In the genomic region with DNA sequence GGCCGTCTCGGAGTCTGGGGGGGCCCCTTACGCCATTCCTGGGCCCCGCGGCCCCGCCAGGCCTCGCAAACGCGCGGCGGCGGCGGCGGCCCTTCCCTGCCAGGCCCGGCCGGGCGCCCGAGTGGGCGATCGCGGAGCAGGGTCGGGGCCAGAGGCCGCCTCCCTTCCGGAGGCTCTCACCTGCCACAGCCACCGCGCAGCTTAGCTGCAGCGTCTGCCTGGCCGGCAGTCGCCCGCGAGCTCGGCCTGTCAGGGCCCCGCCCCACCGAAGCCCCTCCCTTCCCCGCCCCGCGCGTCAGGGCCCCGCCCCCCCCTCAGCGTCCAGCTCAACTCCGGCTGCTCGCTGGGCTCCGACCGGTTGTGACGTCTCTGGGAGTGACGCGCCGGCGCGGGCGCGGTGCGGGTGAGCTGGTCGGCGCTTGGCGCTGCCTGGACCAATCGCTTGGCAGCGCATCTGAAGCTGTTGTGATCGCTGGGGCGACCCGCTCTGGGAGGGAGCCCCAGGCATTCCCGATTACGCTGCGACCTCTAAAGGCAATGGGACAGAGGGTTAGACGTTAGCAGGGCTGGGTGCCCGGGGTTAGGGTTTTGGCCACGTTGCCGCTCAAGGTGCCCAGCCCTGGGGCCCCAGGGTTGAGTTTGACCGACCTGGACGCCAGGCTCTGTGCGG, we compare ENCODE assay signal across 1 cellular context.
TF ChIP-seq lines count a peak whose summit lies in the region.

A gene with protein sequence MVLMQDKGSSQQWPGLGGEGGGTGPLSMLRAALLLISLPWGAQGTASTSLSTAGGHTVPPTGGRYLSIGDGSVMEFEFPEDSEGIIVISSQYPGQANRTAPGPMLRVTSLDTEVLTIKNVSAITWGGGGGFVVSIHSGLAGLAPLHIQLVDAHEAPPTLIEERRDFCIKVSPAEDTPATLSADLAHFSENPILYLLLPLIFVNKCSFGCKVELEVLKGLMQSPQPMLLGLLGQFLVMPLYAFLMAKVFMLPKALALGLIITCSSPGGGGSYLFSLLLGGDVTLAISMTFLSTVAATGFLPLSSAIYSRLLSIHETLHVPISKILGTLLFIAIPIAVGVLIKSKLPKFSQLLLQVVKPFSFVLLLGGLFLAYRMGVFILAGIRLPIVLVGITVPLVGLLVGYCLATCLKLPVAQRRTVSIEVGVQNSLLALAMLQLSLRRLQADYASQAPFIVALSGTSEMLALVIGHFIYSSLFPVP (minus strand): TSS at position 216 of the 670 bp plus-strand sequence. CDS start 1,689 bp downstream, outside the sequence.

TF ChIP-seq in HepG2, 621 proteins besides CTCF, POLR2A, EP300 and RAD21 (continued from another document and continues in another):
- TF ChIP-seq, protein P1, sequence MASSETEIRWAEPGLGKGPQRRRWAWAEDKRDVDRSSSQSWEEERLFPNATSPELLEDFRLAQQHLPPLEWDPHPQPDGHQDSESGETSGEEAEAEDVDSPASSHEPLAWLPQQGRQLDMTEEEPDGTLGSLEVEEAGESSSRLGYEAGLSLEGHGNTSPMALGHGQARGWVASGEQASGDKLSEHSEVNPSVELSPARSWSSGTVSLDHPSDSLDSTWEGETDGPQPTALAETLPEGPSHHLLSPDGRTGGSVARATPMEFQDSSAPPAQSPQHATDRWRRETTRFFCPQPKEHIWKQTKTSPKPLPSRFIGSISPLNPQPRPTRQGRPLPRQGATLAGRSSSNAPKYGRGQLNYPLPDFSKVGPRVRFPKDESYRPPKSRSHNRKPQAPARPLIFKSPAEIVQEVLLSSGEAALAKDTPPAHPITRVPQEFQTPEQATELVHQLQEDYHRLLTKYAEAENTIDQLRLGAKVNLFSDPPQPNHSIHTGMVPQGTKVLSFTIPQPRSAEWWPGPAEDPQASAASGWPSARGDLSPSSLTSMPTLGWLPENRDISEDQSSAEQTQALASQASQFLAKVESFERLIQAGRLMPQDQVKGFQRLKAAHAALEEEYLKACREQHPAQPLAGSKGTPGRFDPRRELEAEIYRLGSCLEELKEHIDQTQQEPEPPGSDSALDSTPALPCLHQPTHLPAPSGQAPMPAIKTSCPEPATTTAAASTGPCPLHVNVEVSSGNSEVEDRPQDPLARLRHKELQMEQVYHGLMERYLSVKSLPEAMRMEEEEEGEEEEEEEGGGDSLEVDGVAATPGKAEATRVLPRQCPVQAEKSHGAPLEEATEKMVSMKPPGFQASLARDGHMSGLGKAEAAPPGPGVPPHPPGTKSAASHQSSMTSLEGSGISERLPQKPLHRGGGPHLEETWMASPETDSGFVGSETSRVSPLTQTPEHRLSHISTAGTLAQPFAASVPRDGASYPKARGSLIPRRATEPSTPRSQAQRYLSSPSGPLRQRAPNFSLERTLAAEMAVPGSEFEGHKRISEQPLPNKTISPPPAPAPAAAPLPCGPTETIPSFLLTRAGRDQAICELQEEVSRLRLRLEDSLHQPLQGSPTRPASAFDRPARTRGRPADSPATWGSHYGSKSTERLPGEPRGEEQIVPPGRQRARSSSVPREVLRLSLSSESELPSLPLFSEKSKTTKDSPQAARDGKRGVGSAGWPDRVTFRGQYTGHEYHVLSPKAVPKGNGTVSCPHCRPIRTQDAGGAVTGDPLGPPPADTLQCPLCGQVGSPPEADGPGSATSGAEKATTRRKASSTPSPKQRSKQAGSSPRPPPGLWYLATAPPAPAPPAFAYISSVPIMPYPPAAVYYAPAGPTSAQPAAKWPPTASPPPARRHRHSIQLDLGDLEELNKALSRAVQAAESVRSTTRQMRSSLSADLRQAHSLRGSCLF (CRISPR knock-in tag; IDR thresholded peaks at IDR 0.05; ENCODE audit: borderline replicate concordance), result no peak
- TF ChIP-seq, protein P2, sequence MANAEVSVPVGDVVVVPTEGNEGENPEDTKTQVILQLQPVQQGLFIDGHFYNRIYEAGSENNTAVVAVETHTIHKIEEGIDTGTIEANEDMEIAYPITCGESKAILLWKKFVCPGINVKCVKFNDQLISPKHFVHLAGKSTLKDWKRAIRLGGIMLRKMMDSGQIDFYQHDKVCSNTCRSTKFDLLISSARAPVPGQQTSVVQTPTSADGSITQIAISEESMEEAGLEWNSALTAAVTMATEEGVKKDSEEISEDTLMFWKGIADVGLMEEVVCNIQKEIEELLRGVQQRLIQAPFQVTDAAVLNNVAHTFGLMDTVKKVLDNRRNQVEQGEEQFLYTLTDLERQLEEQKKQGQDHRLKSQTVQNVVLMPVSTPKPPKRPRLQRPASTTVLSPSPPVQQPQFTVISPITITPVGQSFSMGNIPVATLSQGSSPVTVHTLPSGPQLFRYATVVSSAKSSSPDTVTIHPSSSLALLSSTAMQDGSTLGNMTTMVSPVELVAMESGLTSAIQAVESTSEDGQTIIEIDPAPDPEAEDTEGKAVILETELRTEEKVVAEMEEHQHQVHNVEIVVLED (CRISPR knock-in tag; IDR thresholded peaks at IDR 0.05; ENCODE audit: borderline replicate concordance), result no peak
- TF ChIP-seq TARDBP (CRISPR knock-in tag; IDR thresholded peaks at IDR 0.05) (no peak), ZBTB7B (CRISPR knock-in tag; IDR thresholded peaks at IDR 0.05) (no peak), NFE2 (CRISPR knock-in tag; IDR thresholded peaks at IDR 0.05) (no peak), HOXD1 (CRISPR knock-in tag; IDR thresholded peaks at IDR 0.05) (no peak), AGO2 (optimal IDR thresholded peaks at IDR 0.05; ENCODE audit: low read depth, low read length) (no peak), NFE2L1 (CRISPR knock-in tag; IDR thresholded peaks at IDR 0.05; ENCODE audit: borderline replicate concordance) (no peak), IKZF4 (CRISPR knock-in tag; IDR thresholded peaks at IDR 0.05; ENCODE audit: borderline replicate concordance, low read depth, not compliant biosample characterization) (no peak), PAX8 (CRISPR knock-in tag; IDR thresholded peaks at IDR 0.05; ENCODE audit: borderline replicate concordance) (no peak), ZNF746 (CRISPR knock-in tag; IDR thresholded peaks at IDR 0.05) (no peak), ZNF180 (CRISPR knock-in tag; IDR thresholded peaks at IDR 0.05; ENCODE audit: borderline replicate concordance, low read depth) (no peak), ZFP82 (CRISPR knock-in tag; IDR thresholded peaks at IDR 0.05; ENCODE audit: borderline replicate concordance) (no peak), MEF2D (CRISPR knock-in tag; IDR thresholded peaks at IDR 0.05) (no peak), EED (CRISPR knock-in tag; IDR thresholded peaks at IDR 0.05) (no peak), ZNF441 (CRISPR knock-in tag; IDR thresholded peaks at IDR 0.05; ENCODE audit: borderline replicate concordance) (no peak), RARA (CRISPR knock-in tag; IDR thresholded peaks at IDR 0.05) (no peak), ZFAT (CRISPR knock-in tag; conservative IDR thresholded peaks at IDR 0.05) (no peak), MIER3 (CRISPR knock-in tag; IDR thresholded peaks at IDR 0.05; ENCODE audit: borderline replicate concordance) (no peak), ZNF326 (CRISPR knock-in tag; IDR thresholded peaks at IDR 0.05; ENCODE audit: borderline replicate concordance) (no peak), PHF8 (CRISPR knock-in tag; IDR thresholded peaks at IDR 0.05) (peak; percentile 60), HNF4G (IDR thresholded peaks at IDR 0.05; ENCODE audit: borderline replicate concordance, low read depth, low read length) (no peak), HNF4G (CRISPR knock-in tag; IDR thresholded peaks at IDR 0.05; ENCODE audit: borderline replicate concordance, low read depth) (no peak)
- TF ChIP-seq, protein P3, sequence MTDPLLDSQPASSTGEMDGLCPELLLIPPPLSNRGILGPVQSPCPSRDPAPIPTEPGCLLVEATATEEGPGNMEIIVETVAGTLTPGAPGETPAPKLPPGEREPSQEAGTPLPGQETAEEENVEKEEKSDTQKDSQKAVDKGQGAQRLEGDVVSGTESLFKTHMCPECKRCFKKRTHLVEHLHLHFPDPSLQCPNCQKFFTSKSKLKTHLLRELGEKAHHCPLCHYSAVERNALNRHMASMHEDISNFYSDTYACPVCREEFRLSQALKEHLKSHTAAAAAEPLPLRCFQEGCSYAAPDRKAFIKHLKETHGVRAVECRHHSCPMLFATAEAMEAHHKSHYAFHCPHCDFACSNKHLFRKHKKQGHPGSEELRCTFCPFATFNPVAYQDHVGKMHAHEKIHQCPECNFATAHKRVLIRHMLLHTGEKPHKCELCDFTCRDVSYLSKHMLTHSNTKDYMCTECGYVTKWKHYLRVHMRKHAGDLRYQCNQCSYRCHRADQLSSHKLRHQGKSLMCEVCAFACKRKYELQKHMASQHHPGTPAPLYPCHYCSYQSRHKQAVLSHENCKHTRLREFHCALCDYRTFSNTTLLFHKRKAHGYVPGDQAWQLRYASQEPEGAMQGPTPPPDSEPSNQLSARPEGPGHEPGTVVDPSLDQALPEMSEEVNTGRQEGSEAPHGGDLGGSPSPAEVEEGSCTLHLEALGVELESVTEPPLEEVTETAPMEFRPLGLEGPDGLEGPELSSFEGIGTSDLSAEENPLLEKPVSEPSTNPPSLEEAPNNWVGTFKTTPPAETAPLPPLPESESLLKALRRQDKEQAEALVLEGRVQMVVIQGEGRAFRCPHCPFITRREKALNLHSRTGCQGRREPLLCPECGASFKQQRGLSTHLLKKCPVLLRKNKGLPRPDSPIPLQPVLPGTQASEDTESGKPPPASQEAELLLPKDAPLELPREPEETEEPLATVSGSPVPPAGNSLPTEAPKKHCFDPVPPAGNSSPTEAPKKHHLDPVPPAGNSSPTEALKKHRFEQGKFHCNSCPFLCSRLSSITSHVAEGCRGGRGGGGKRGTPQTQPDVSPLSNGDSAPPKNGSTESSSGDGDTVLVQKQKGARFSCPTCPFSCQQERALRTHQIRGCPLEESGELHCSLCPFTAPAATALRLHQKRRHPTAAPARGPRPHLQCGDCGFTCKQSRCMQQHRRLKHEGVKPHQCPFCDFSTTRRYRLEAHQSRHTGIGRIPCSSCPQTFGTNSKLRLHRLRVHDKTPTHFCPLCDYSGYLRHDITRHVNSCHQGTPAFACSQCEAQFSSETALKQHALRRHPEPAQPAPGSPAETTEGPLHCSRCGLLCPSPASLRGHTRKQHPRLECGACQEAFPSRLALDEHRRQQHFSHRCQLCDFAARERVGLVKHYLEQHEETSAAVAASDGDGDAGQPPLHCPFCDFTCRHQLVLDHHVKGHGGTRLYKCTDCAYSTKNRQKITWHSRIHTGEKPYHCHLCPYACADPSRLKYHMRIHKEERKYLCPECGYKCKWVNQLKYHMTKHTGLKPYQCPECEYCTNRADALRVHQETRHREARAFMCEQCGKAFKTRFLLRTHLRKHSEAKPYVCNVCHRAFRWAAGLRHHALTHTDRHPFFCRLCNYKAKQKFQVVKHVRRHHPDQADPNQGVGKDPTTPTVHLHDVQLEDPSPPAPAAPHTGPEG (CRISPR knock-in tag; IDR thresholded peaks at IDR 0.05), result no peak
- TF ChIP-seq, protein P4, sequence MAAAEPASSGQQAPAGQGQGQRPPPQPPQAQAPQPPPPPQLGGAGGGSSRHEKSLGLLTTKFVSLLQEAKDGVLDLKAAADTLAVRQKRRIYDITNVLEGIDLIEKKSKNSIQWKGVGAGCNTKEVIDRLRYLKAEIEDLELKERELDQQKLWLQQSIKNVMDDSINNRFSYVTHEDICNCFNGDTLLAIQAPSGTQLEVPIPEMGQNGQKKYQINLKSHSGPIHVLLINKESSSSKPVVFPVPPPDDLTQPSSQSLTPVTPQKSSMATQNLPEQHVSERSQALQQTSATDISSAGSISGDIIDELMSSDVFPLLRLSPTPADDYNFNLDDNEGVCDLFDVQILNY (CRISPR knock-in tag; conservative IDR thresholded peaks at IDR 0.05), result no peak
- TF ChIP-seq, protein P5, sequence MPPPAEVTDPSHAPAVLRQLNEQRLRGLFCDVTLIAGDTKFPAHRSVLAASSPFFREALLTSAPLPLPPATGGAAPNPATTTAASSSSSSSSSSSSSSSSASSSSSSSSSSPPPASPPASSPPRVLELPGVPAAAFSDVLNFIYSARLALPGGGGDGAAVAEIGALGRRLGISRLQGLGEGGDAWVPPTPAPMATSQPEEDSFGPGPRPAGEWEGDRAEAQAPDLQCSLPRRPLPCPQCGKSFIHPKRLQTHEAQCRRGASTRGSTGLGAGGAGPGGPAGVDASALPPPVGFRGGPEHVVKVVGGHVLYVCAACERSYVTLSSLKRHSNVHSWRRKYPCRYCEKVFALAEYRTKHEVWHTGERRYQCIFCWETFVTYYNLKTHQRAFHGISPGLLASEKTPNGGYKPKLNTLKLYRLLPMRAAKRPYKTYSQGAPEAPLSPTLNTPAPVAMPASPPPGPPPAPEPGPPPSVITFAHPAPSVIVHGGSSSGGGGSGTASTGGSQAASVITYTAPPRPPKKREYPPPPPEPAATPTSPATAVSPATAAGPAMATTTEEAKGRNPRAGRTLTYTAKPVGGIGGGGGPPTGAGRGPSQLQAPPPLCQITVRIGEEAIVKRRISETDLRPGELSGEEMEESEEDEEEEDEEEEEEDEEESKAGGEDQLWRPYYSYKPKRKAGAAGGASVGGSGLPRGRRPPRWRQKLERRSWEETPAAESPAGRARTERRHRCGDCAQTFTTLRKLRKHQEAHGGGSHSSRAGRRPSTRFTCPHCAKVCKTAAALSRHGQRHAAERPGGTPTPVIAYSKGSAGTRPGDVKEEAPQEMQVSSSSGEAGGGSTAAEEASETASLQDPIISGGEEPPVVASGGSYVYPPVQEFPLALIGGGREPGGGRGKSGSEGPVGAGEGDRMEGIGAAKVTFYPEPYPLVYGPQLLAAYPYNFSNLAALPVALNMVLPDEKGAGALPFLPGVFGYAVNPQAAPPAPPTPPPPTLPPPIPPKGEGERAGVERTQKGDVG (CRISPR knock-in tag; IDR thresholded peaks at IDR 0.05; ENCODE audit: borderline replicate concordance), result no peak
- TF ChIP-seq, protein P6, sequence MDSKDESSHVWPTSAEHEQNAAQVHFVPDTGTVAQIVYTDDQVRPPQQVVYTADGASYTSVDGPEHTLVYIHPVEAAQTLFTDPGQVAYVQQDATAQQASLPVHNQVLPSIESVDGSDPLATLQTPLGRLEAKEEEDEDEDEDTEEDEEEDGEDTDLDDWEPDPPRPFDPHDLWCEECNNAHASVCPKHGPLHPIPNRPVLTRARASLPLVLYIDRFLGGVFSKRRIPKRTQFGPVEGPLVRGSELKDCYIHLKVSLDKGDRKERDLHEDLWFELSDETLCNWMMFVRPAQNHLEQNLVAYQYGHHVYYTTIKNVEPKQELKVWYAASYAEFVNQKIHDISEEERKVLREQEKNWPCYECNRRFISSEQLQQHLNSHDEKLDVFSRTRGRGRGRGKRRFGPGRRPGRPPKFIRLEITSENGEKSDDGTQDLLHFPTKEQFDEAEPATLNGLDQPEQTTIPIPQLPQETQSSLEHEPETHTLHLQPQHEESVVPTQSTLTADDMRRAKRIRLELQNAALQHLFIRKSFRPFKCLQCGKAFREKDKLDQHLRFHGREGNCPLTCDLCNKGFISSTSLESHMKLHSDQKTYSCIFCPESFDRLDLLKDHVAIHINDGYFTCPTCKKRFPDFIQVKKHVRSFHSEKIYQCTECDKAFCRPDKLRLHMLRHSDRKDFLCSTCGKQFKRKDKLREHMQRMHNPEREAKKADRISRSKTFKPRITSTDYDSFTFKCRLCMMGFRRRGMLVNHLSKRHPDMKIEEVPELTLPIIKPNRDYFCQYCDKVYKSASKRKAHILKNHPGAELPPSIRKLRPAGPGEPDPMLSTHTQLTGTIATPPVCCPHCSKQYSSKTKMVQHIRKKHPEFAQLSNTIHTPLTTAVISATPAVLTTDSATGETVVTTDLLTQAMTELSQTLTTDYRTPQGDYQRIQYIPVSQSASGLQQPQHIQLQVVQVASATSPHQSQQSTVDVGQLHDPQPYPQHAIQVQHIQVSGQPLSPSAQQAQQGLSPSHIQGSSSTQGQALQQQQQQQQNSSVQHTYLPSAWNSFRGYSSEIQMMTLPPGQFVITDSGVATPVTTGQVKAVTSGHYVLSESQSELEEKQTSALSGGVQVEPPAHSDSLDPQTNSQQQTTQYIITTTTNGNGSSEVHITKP (CRISPR knock-in tag; IDR thresholded peaks at IDR 0.05; ENCODE audit: low read depth), result no peak
